In the genomic region with DNA sequence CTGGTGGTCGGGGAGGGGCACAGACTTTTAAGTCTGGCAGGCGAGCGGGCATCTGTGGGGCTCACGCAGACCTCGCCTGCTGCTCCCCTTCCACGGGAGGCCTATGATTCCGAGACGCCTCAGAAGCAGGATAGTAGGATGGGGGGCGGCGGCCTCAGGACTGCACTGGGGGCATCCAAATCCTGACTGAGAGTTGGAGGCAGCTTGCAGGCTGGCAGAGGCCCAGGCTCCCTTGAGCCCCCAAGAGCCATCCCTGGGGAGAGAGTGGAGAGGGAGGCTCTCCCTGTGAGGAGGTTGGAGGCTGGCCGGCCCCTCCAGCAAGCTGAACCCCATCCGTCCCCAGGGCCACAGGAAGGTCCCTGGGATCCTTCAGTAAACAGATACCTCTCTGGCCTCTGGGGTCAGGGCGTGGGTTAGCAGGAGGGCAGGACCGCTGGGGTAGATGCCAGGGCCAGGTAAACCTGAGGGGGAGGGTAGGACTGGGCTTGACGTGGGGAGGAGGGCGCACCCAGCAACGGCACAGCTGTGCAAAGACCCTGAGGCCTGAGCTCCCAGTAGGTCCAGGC, we compare ENCODE assay signal across 34 cellular contexts. TPM values are rescaled to one million over a fixed set of nuclear protein-coding genes. Genes with fewer than 3 reads are reported as not detected.
DNase-seq lines count a peak whose midpoint lies in the region; ATAC-seq and TF ChIP-seq lines count a peak whose summit lies in the region.
"Had no signal": no experiment of that assay in that cellular context is flagged by ENCODE, and none has a peak within 500 bp of the region (broad histone marks: within the 10 kb centered on the region; RNA-seq: fewer than 3 reads in every experiment).

No MANE protein-coding gene starts in this region.

- H2AK5ac ChIP-seq in neuronal stem cell (ENCODE audit: low read depth, low read length) = no peak overlapping the region

- H3K4ac ChIP-seq in neuronal stem cell (ENCODE audit: low read length) = no peak overlapping the region

- no peak overlapping the region for H2BK12ac ChIP-seq in neuronal stem cell (ENCODE audit: low read length)

- no peak overlapping the region for H2AFZ ChIP-seq in neuronal stem cell (ENCODE audit: low read length)

- peaks cover 49% of the 10 kb centered on the region for H3K36me3 ChIP-seq in GM06990 (ENCODE audit: control insufficient read depth, insufficient read depth, low read length)
- H3K36me3 ChIP-seq in neuronal stem cell (replicated peaks in 1 of 2; ENCODE audit: control insufficient read depth in 2 of 2, insufficient read depth in 2 of 2, low read length in 2 of 2) = peaks cover 45 to 89% of the 10 kb centered on the region in 2 donors

- no peak overlapping the region for H4K91ac ChIP-seq in neuronal stem cell (ENCODE audit: low read depth, low read length, poor library complexity)

- H3K4me3 Mint-ChIP-seq in activated naive CD4-positive, alpha-beta T cell treated with anti-CD3 and anti-CD28 coated beads, Interleukin-2, amount 50 U/mL, for 24 hours = no peak overlapping the region
- H3K4me3 Mint-ChIP-seq in activated naive CD4-positive, alpha-beta T cell treated with anti-CD3 and anti-CD28 coated beads for 36 hours = no peak overlapping the region
- H3K4me3 Mint-ChIP-seq in central memory CD8-positive, alpha-beta T cell = no peak overlapping the region
- H3K4me3 Mint-ChIP-seq: activated T-cell treated with anti-CD3 and anti-CD28 coated beads, Interleukin-2, amount 50 U/mL, for 4 hours; T-helper 1 cell treated with Interleukin-12 subunit alpha and Interleukin-12 subunit beta and Interleukin-4 antibody, amounts not matched to agents 30 μg/mL and 1 μg/mL, for 36 hours; type B pancreatic cell had no signal

- no peak for TF ChIP-seq CTCF in GM06990 (IDR thresholded peaks at IDR 0.05; ENCODE audit: insufficient read depth, low read length, poor library complexity, severe bottlenecking)

- H2BK5ac ChIP-seq in neuronal stem cell (ENCODE audit: low read length) = no peak overlapping the region

- CTCF ChIA-PET in activated naive CD4-positive, alpha-beta T cell treated with anti-CD3 and anti-CD28 coated beads for 36 hours (lab: Charles Lee) = interaction anchor here (1.2 kb wide), 1 partner anchor 9 kb away, joined by 3 read pairs; no protein-coding TSS in a partner anchor

- no peak overlapping the region for H3K18ac ChIP-seq in neuronal stem cell (ENCODE audit: low read length)

- no peak overlapping the region for H2BK120ac ChIP-seq in neuronal stem cell (ENCODE audit: low read depth, low read length)

- intact Hi-C loops in activated naive CD4-positive, alpha-beta T cell treated with anti-CD3 and anti-CD28 coated beads for 36 hours (cut with micrococcal nuclease) = no loop called here

- H2BK15ac ChIP-seq in neuronal stem cell (ENCODE audit: low read length) = no peak overlapping the region

- no peak overlapping the region for H3K27ac ChIP-seq in neuronal stem cell (replicated peaks; ENCODE audit: low read length)
- H3K27ac ChIP-seq: A549, heart left ventricle, prostate gland, skin epidermis had no signal

- H3K27me3 ChIP-seq in GM06990 (replicated peaks; ENCODE audit: control insufficient read depth, insufficient read depth, low read length) (no peaks in the 10 kb centered on the region), neuronal stem cell (ENCODE audit: control insufficient read depth in 3 of 3, insufficient read depth in 3 of 3, low read depth in 1 of 3, low read length in 3 of 3) (no peaks in the 10 kb centered on the region)
- H3K27me3 ChIP-seq: heart left ventricle had no signal

- H3K36me3 Mint-ChIP-seq in activated naive CD4-positive, alpha-beta T cell treated with anti-CD3 and anti-CD28 coated beads, Interleukin-2, amount 50 U/mL, for 24 hours = no peaks in the 10 kb centered on the region
- H3K36me3 Mint-ChIP-seq in activated naive CD4-positive, alpha-beta T cell treated with anti-CD3 and anti-CD28 coated beads for 36 hours (ENCODE audit: low read depth) = peaks cover 4% of the 10 kb centered on the region
- H3K36me3 Mint-ChIP-seq in central memory CD8-positive, alpha-beta T cell (ENCODE audit: insufficient read depth) = peaks cover 42% of the 10 kb centered on the region
- H3K36me3 Mint-ChIP-seq: type B pancreatic cell had no signal

- H3K9ac ChIP-seq in neuronal stem cell (ENCODE audit: low read depth, low read length, poor library complexity) = no peak overlapping the region
- H3K9ac ChIP-seq: SK-N-SH had no signal

- no peaks in the 10 kb centered on the region for H3K27me3 Mint-ChIP-seq in activated naive CD4-positive, alpha-beta T cell treated with anti-CD3 and anti-CD28 coated beads, Interleukin-2, amount 50 U/mL, for 24 hours
- no peaks in the 10 kb centered on the region for H3K27me3 Mint-ChIP-seq in activated naive CD4-positive, alpha-beta T cell treated with anti-CD3 and anti-CD28 coated beads for 36 hours (ENCODE audit: low read depth)
- H3K27me3 Mint-ChIP-seq in central memory CD8-positive, alpha-beta T cell = no peaks in the 10 kb centered on the region
- H3K27me3 Mint-ChIP-seq: type B pancreatic cell had no signal

- H3K14ac ChIP-seq in neuronal stem cell (ENCODE audit: low read length) = no peak overlapping the region

- DNase-seq in activated naive CD4-positive, alpha-beta T cell treated with anti-CD3 and anti-CD28 coated beads for 36 hours = no peak
- DNase-seq in GM06990 (ENCODE audit: extremely low read depth, insufficient read length) (peak; percentile 6), neuronal stem cell (ENCODE audit: low spot score) (no peak), CD1c-positive myeloid dendritic cell (ENCODE audit: extremely low spot score) (no peak)
- DNase-seq in central memory CD8-positive, alpha-beta T cell (ENCODE audit: low spot score in 2 of 2) = no peak
- DNase-seq: activated CD4-positive, alpha-beta T cell treated with anti-CD3 and anti-CD28 coated beads for 1 hour; activated T-cell treated with anti-CD3 and anti-CD28 coated beads, Interleukin-2, amount 50 U/mL, for 4 hours; AML-193; cortex of kidney; DMS53; foreskin fibroblast; Kasumi-1; mesendoderm; MV-4-11; NCI-H1436 treated with DMSO at 0.1 percent for 48 hours; NCI-H446; NCI-H774; RPMI8226; SK-N-SH; stimulated activated CD4-positive, alpha-beta T cell treated with anti-CD3 and anti-CD28 coated beads, Interleukin-1b, Interleukin-23, amount 100 ng/mL, for 48 hours; stimulated activated CD8-positive, alpha-beta memory T cell treated with anti-CD3 and anti-CD28 coated beads, Interleukin-4, amount 100 ng/mL, for 48 hours; substantia nigra had no signal

- H3K4me1 Mint-ChIP-seq in activated naive CD4-positive, alpha-beta T cell treated with anti-CD3 and anti-CD28 coated beads, Interleukin-2, amount 50 U/mL, for 24 hours = peaks cover 12% of the 10 kb centered on the region
- peaks cover 10% of the 10 kb centered on the region for H3K4me1 Mint-ChIP-seq in activated naive CD4-positive, alpha-beta T cell treated with anti-CD3 and anti-CD28 coated beads for 36 hours (ENCODE audit: low read depth)
- H3K4me1 Mint-ChIP-seq in central memory CD8-positive, alpha-beta T cell = peaks cover 13% of the 10 kb centered on the region

- no CpG with 5 or more reads among the region's 17 CpGs for WGBS in neuronal stem cell (ENCODE audit: extremely low coverage in 2 of 2, insufficient read length in 2 of 2, insufficient replicate concordance in 1 of 2), 2 donors

- H3K4me3 ChIP-seq in GM06990 (replicated peaks; ENCODE audit: low read depth, low read length) = no peak overlapping the region
- H3K4me3 ChIP-seq in neuronal stem cell (ENCODE audit: low read length in 2 of 2) = no peak overlapping the region
- H3K4me3 ChIP-seq: A549, heart left ventricle, prostate gland, skin epidermis had no signal

- H3K23ac ChIP-seq in neuronal stem cell (ENCODE audit: low read depth, low read length, poor library complexity) = peak overlapping the region; percentile 43

- no peaks in the 10 kb centered on the region for H3K9me3 ChIP-seq in neuronal stem cell (replicated peaks in 1 of 2; ENCODE audit: control insufficient read depth in 2 of 2, insufficient read depth in 1 of 2, low read depth in 1 of 2, low read length in 2 of 2)
- H3K9me3 ChIP-seq: A549, heart left ventricle, prostate gland, SK-N-SH had no signal

- no peak overlapping the region for H4K8ac ChIP-seq in neuronal stem cell (ENCODE audit: low read depth, low read length)

- ATAC-seq in central memory CD8-positive, alpha-beta T cell (replicated peaks; ENCODE audit: extremely low read depth, poor library complexity, severe bottlenecking) = no peak
- ATAC-seq in GM21723 (IDR thresholded peaks at IDR 0.05; ENCODE audit: unreplicated experiment) (no peak), GM19455 (IDR thresholded peaks at IDR 0.05; ENCODE audit: unreplicated experiment) (no peak)
- ATAC-seq: activated T-cell treated with anti-CD3 and anti-CD28 coated beads, Interleukin-2, amount 50 U/mL, for 4 hours had no signal

- H3K9me3 Mint-ChIP-seq in activated naive CD4-positive, alpha-beta T cell treated with anti-CD3 and anti-CD28 coated beads, Interleukin-2, amount 50 U/mL, for 24 hours = no peaks in the 10 kb centered on the region
- no peaks in the 10 kb centered on the region for H3K9me3 Mint-ChIP-seq in activated naive CD4-positive, alpha-beta T cell treated with anti-CD3 and anti-CD28 coated beads for 36 hours
- no peaks in the 10 kb centered on the region for H3K9me3 Mint-ChIP-seq in central memory CD8-positive, alpha-beta T cell
- H3K9me3 Mint-ChIP-seq: activated T-cell treated with anti-CD3 and anti-CD28 coated beads, Interleukin-2, amount 50 U/mL, for 4 hours; T-helper 1 cell treated with Interleukin-12 subunit alpha and Interleukin-12 subunit beta and Interleukin-4 antibody, amounts not matched to agents 30 μg/mL and 1 μg/mL, for 36 hours; type B pancreatic cell had no signal

- peak overlapping the region; percentile 8 for H3K27ac Mint-ChIP-seq in activated naive CD4-positive, alpha-beta T cell treated with anti-CD3 and anti-CD28 coated beads, Interleukin-2, amount 50 U/mL, for 24 hours
- H3K27ac Mint-ChIP-seq in activated naive CD4-positive, alpha-beta T cell treated with anti-CD3 and anti-CD28 coated beads for 36 hours = no peak overlapping the region
- peak overlapping the region; percentile 67 for H3K27ac Mint-ChIP-seq in central memory CD8-positive, alpha-beta T cell (ENCODE audit: low read depth)
- H3K27ac Mint-ChIP-seq: type B pancreatic cell had no signal

- peaks cover 3% of the 10 kb centered on the region for H3K79me1 ChIP-seq in neuronal stem cell (ENCODE audit: low read depth, low read length)

- peaks cover 0 to 4% of the 10 kb centered on the region in 2 donors for H3K4me1 ChIP-seq in neuronal stem cell (ENCODE audit: control insufficient read depth in 2 of 2, insufficient read depth in 1 of 2, low read depth in 1 of 2, low read length in 2 of 2)
- H3K4me1 ChIP-seq: prostate gland had no signal

- H3K4me2 ChIP-seq in neuronal stem cell (ENCODE audit: insufficient read depth, low read length, poor library complexity, severe bottlenecking) = no peak overlapping the region
- H3K4me2 ChIP-seq: A549, SK-N-SH had no signal

RNA-seq across cellular contexts. Expression of gene SBF1, which starts 33.3 kb away (rescaled TPM):
- 100 to 1,000 TPM; 100 TPM for total RNA-seq in activated naive CD4-positive, alpha-beta T cell treated with anti-CD3 and anti-CD28 coated beads for 36 hours
- polyA plus RNA-seq in neuronal stem cell (2013, experiment 1 of 2) = 39.3 TPM
- polyA plus RNA-seq in neuronal stem cell (2013, experiment 2 of 2) = 38.7 TPM

RNA-seq across cellular contexts. Expression of gene ADM2, which starts 39.8 kb away (rescaled TPM):
- 1 to 10 TPM; 7.5 to 8.3 TPM for total RNA-seq in activated naive CD4-positive, alpha-beta T cell treated with anti-CD3 and anti-CD28 coated beads for 36 hours
- polyA plus RNA-seq in neuronal stem cell (2013, experiment 1 of 2) = 2.4 TPM
- 2.2 TPM for polyA plus RNA-seq in neuronal stem cell (2013, experiment 2 of 2)

RNA-seq across cellular contexts. Expression of gene MIOX, which starts 45.1 kb away (rescaled TPM):
- total RNA-seq in activated naive CD4-positive, alpha-beta T cell treated with anti-CD3 and anti-CD28 coated beads for 36 hours = under 1 TPM in 1 of 2 experiments, not detected in 1; 0.31 TPM
- polyA plus RNA-seq in neuronal stem cell (2013, experiment 1 of 2) = 0.33 TPM
- 0.26 TPM for polyA plus RNA-seq in neuronal stem cell (2013, experiment 2 of 2)
- total RNA-seq: bronchial epithelial cell, esophagus mucosa, heart left ventricle, left colon, prostate gland had no signal
- polyA plus RNA-seq: heart left ventricle had no signal
